In genomic region chr15:93619597-93619996, GRCh38 we compare ENCODE assay signal across 22 cellular contexts.
"Had no signal": no experiment of that assay in that cellular context is flagged by ENCODE, and none has a peak within 500 bp of the region (broad histone marks: within the 10 kb centered on the region; RNA-seq: fewer than 3 reads in every experiment).

No MANE protein-coding gene starts in this region.

- H3K27ac ChIP-seq: KMS-11, RWPE1 had no signal

- H3K9ac ChIP-seq: KMS-11, SK-N-SH had no signal

- FAIRE-seq: HepG2, K562 had no signal

- DNase-seq: IMR-90; Kasumi-1; MM.1S; NCI-H1092 treated with DMSO at 0.1 percent for 48 hours; NCI-H1436; NCI-H187; NCI-H2029 treated with DMSO at 0.1 percent for 48 hours; NCI-H2171 treated with DMSO at 0.1 percent for 48 hours; NCI-H345; NCI-H446 treated with DMSO at 0.1 percent for 48 hours; NCI-H510A treated with DMSO at 0.1 percent for 48 hours; NCI-H526; NK-92 treated with Interleukin-12 subunit alpha and Interleukin-12 subunit beta, amount 100 ng/mL, for 24 hours; PC-3; SHP77; SK-N-SH; T-helper 1 cell had no signal

- H3K9me2 ChIP-seq: SK-N-SH had no signal

- ATAC-seq: HepG2, K562, Panc1, PC-3 had no signal

- H3K4me2 ChIP-seq: KMS-11, SK-N-SH had no signal

- H3K9me3 ChIP-seq: SK-N-SH had no signal

- H3K4me3 ChIP-seq: K562 had no signal
